Comparison of ENCODE assay signal across 13 cellular contexts in genomic region chr7:78607099-78607498, GRCh38.
DNase-seq lines count a peak whose midpoint lies in the region; ATAC-seq and TF ChIP-seq lines count a peak whose summit lies in the region.
"Had no signal": no experiment of that assay in that cellular context is flagged by ENCODE, and none has a peak within 500 bp of the region (broad histone marks: within the 10 kb centered on the region; RNA-seq: fewer than 3 reads in every experiment).

No MANE protein-coding gene starts in this region.

- no peaks in the 10 kb centered on the region for H3K23me2 ChIP-seq in H9 (ENCODE audit: insufficient read length, low read depth, low read length, poor library complexity, severe bottlenecking)

- H3K36me3 Mint-ChIP-seq in H9 (ENCODE audit: insufficient read depth in 1 of 3, low read depth in 3 of 3), result no peaks in the 10 kb centered on the region; a peak in 1 of 7 replicates
- no peaks in the 10 kb centered on the region for H3K36me3 Mint-ChIP-seq in CD8-positive, alpha-beta memory T cell
- H3K36me3 Mint-ChIP-seq: CD4-positive, CD25-positive, alpha-beta regulatory T cell; IgD-negative memory B cell; naive B cell had no signal

- H3K4me3 ChIP-seq in BE2C (ENCODE audit: low read depth, low read length) (no peak overlapping the region), iPS DF 6.9 (ENCODE audit: low read length) (no peak overlapping the region)
- H3K4me3 ChIP-seq in CD8-positive, alpha-beta memory T cell (ENCODE audit: low read length), result no peak overlapping the region
- H3K4me3 ChIP-seq: gastrocnemius medialis had no signal

- no peak overlapping the region for H3T11ph ChIP-seq in H9 (ENCODE audit: low read length)

- H3K9me3 ChIP-seq in BE2C (no peaks in the 10 kb centered on the region), H9 (ENCODE audit: control insufficient read depth, low read depth, low read length) (no peaks in the 10 kb centered on the region), iPS DF 6.9 (ENCODE audit: control insufficient read depth, insufficient read depth, low read length) (no peaks in the 10 kb centered on the region)
- no peaks in the 10 kb centered on the region for H3K9me3 ChIP-seq in CD8-positive, alpha-beta memory T cell (ENCODE audit: low read length)
- H3K9me3 ChIP-seq: gastrocnemius medialis had no signal

- H2BK12ac ChIP-seq in H9 (ENCODE audit: insufficient read length, low read depth, low read length), result no peak overlapping the region

- H2AK5ac ChIP-seq in H9 (ENCODE audit: insufficient read length, low read length), result no peak overlapping the region

- H3K27me3 ChIP-seq in BE2C (no peaks in the 10 kb centered on the region), H9 (ENCODE audit: insufficient read depth, low read length) (no peaks in the 10 kb centered on the region), iPS DF 6.9 (ENCODE audit: control insufficient read depth, insufficient read depth, low read length) (no peaks in the 10 kb centered on the region)
- no peaks in the 10 kb centered on the region for H3K27me3 ChIP-seq in CD8-positive, alpha-beta memory T cell (ENCODE audit: insufficient read depth, low read length, poor library complexity, severe bottlenecking)
- H3K27me3 ChIP-seq: gastrocnemius medialis had no signal

- H3K79me1 ChIP-seq in H9 (ENCODE audit: insufficient read depth, low read depth, low read length, poor library complexity, severe bottlenecking), result no peaks in the 10 kb centered on the region

- ATAC-seq in SK-N-SH treated with all-trans-retinoic acid at 6 μM for 48 hours, result peak; percentile 41; the same call in 1 of the 3 replicates
- no peak for ATAC-seq in HG02588 (IDR thresholded peaks at IDR 0.05; ENCODE audit: unreplicated experiment)
- no peak for ATAC-seq in GM18520 (IDR thresholded peaks at IDR 0.05; ENCODE audit: unreplicated experiment)
- ATAC-seq in GM18517 (IDR thresholded peaks at IDR 0.05; ENCODE audit: unreplicated experiment), result no peak
- ATAC-seq: gastrocnemius medialis had no signal

- H4K8ac ChIP-seq in H9 (replicated peaks; ENCODE audit: insufficient read length, low read depth, low read length), result no peak overlapping the region

- H3K4me3 Mint-ChIP-seq in H9, result no peak overlapping the region
- H3K4me3 Mint-ChIP-seq in CD8-positive, alpha-beta memory T cell, result no peak overlapping the region
- H3K4me3 Mint-ChIP-seq: CD4-positive, CD25-positive, alpha-beta regulatory T cell; IgD-negative memory B cell; naive B cell had no signal

- H4K20me1 ChIP-seq in H9 (ENCODE audit: control insufficient read depth, insufficient read depth, insufficient read length), result no peaks in the 10 kb centered on the region

- TF ChIP-seq CTCF in BE2C (IDR thresholded peaks at IDR 0.05; ENCODE audit: low read depth, low read length) (peak; percentile 37), H9 (conservative IDR thresholded peaks at IDR 0.05) (peak; percentile 71)

- H2BK5ac ChIP-seq in H9 (ENCODE audit: insufficient read length, low read length), result no peak overlapping the region

- no peak overlapping the region for H2BK20ac ChIP-seq in H9 (ENCODE audit: low read depth, low read length, poor library complexity, severe bottlenecking)

- H3K4me2 ChIP-seq in H9 (ENCODE audit: insufficient read depth, insufficient read length, low read length), result no peak overlapping the region

- no peaks in the 10 kb centered on the region for H3K27me3 Mint-ChIP-seq in H9 (ENCODE audit: low read depth)
- H3K27me3 Mint-ChIP-seq in CD8-positive, alpha-beta memory T cell, result no peaks in the 10 kb centered on the region
- H3K27me3 Mint-ChIP-seq: CD4-positive, CD25-positive, alpha-beta regulatory T cell; IgD-negative memory B cell; naive B cell had no signal

- no peaks in the 10 kb centered on the region for H3K79me2 ChIP-seq in H9 (ENCODE audit: insufficient read depth, low read length)

- no peak overlapping the region for H2BK120ac ChIP-seq in H9 (ENCODE audit: low read depth, low read length, poor library complexity, severe bottlenecking)

- no peak overlapping the region for H3K18ac ChIP-seq in H9 (ENCODE audit: insufficient read length, low read depth, low read length)

- CTCF ChIA-PET in CD8-positive, alpha-beta memory T cell (lab: Charles Lee), result no interaction called here

- H3K4ac ChIP-seq in H9 (ENCODE audit: low read depth, low read length), result no peak overlapping the region

- H3K56ac ChIP-seq in H9 (ENCODE audit: insufficient read length, low read depth, low read length), result no peak overlapping the region

- H3K9me3 Mint-ChIP-seq in H9, result no peaks in the 10 kb centered on the region
- peaks cover 2 to 5% (median 2%) of the 10 kb centered on the region in 5 donors for H3K9me3 Mint-ChIP-seq in CD8-positive, alpha-beta memory T cell
- H3K9me3 Mint-ChIP-seq: IgD-negative memory B cell had no signal

- peaks cover 0 to 10% of the 10 kb centered on the region in 2 experiments; a peak in 3 of 4 replicates for H3K4me1 Mint-ChIP-seq in H9
- no peaks in the 10 kb centered on the region for H3K4me1 Mint-ChIP-seq in CD8-positive, alpha-beta memory T cell
- H3K4me1 Mint-ChIP-seq: CD4-positive, CD25-positive, alpha-beta regulatory T cell; IgD-negative memory B cell; naive B cell had no signal

- H3K9ac ChIP-seq in H9 (ENCODE audit: extremely low read depth, insufficient read length, low read length), result no peak overlapping the region

- H2BK15ac ChIP-seq in H9 (ENCODE audit: low read depth, low read length), result no peak overlapping the region

- no peak overlapping the region for H4K91ac ChIP-seq in H9 (ENCODE audit: insufficient read length, low read depth, low read length)

- WGBS in H9 (ENCODE audit: extremely low coverage, insufficient read length, low lambda C conversion rate), result no CpG with 5 or more reads among the region's 5 CpGs
- no CpG with 5 or more reads among the region's 5 CpGs for WGBS in iPS DF 6.9 (ENCODE audit: insufficient coverage, insufficient read length)

- H3K27ac ChIP-seq in H9 (ENCODE audit: insufficient read length, low read depth, low read length), result no peak overlapping the region
- no peak overlapping the region for H3K27ac ChIP-seq in iPS DF 6.9 (ENCODE audit: low read length)
- no peak overlapping the region for H3K27ac ChIP-seq in CD8-positive, alpha-beta memory T cell (ENCODE audit: low read depth, low read length)
- H3K27ac ChIP-seq: gastrocnemius medialis had no signal

- H3K23ac ChIP-seq in H9 (ENCODE audit: insufficient read length, low read depth, low read length), result no peak overlapping the region

- POLR2A ChIA-PET in CD8-positive, alpha-beta memory T cell (lab: Charles Lee), result no interaction called here

- no peak overlapping the region for H3K14ac ChIP-seq in H9 (ENCODE audit: insufficient read depth, low read length)

- H3K36me3 ChIP-seq in BE2C (no peaks in the 10 kb centered on the region), iPS DF 6.9 (ENCODE audit: control insufficient read depth, insufficient read depth, low read length) (no peaks in the 10 kb centered on the region)
- H3K36me3 ChIP-seq in CD8-positive, alpha-beta memory T cell (ENCODE audit: insufficient read depth, low read length), result no peaks in the 10 kb centered on the region
- H3K36me3 ChIP-seq: gastrocnemius medialis had no signal

- H2AFZ ChIP-seq in H9 (ENCODE audit: low read length), result no peak overlapping the region

- no peak overlapping the region; a peak in 1 of 7 replicates for H3K27ac Mint-ChIP-seq in H9
- no peak overlapping the region for H3K27ac Mint-ChIP-seq in CD8-positive, alpha-beta memory T cell
- H3K27ac Mint-ChIP-seq: CD4-positive, CD25-positive, alpha-beta regulatory T cell; IgD-negative memory B cell; naive B cell had no signal

- no peak for DNase-seq in BE2C
- DNase-seq in H9, result peak; percentile 46
- DNase-seq in iPS DF 6.9 (ENCODE audit: low read depth, low spot score), result peak; percentile 35
- DNase-seq in CD8-positive, alpha-beta memory T cell, result no peak
- DNase-seq: activated CD4-positive, alpha-beta T cell treated with anti-CD3 and anti-CD28 coated beads, Interleukin-2, amount 50 U/mL, for 4 hours; CD4-positive, CD25-positive, alpha-beta regulatory T cell; gastrocnemius medialis; naive B cell had no signal

- H3K4me1 ChIP-seq in BE2C (no peaks in the 10 kb centered on the region), H9 (ENCODE audit: insufficient read depth, low read length) (no peaks in the 10 kb centered on the region), iPS DF 6.9 (ENCODE audit: control insufficient read depth, insufficient read depth, low read length) (no peaks in the 10 kb centered on the region)
- no peaks in the 10 kb centered on the region for H3K4me1 ChIP-seq in CD8-positive, alpha-beta memory T cell (ENCODE audit: insufficient read depth, low read length)
- H3K4me1 ChIP-seq: gastrocnemius medialis had no signal

- no peak overlapping the region for H4K5ac ChIP-seq in H9 (ENCODE audit: insufficient read length, low read depth, low read length)

TF ChIP-seq in SK-N-SH treated with all-trans-retinoic acid at 6 μM for 48 hours, 23 proteins besides CTCF, POLR2A, EP300 and RAD21 (continues in another document):
- TF ChIP-seq OSR1 (CRISPR knock-in tag; IDR thresholded peaks at IDR 0.05) (no peak), ARNTL (CRISPR knock-in tag; IDR thresholded peaks at IDR 0.05; ENCODE audit: borderline replicate concordance, low read depth) (no peak), GLIS3 (CRISPR knock-in tag; IDR thresholded peaks at IDR 0.05) (no peak), ZNF565 (CRISPR knock-in tag; conservative IDR thresholded peaks at IDR 0.05; ENCODE audit: low read depth) (no peak), TOX (CRISPR knock-in tag; IDR thresholded peaks at IDR 0.05; ENCODE audit: borderline replicate concordance) (no peak), TCF4 (CRISPR knock-in tag; IDR thresholded peaks at IDR 0.05; ENCODE audit: borderline replicate concordance) (no peak), ZNF8 (CRISPR knock-in tag; IDR thresholded peaks at IDR 0.05) (no peak), BACH2 (CRISPR knock-in tag; IDR thresholded peaks at IDR 0.05; ENCODE audit: borderline replicate concordance) (no peak), ZFP3 (CRISPR knock-in tag; IDR thresholded peaks at IDR 0.05) (no peak), ESRRG (CRISPR knock-in tag; IDR thresholded peaks at IDR 0.05) (no peak), PPARA (CRISPR knock-in tag; IDR thresholded peaks at IDR 0.05; ENCODE audit: borderline replicate concordance) (no peak), SNAI2 (CRISPR knock-in tag; IDR thresholded peaks at IDR 0.05) (no peak)
- TF ChIP-seq, protein P1, sequence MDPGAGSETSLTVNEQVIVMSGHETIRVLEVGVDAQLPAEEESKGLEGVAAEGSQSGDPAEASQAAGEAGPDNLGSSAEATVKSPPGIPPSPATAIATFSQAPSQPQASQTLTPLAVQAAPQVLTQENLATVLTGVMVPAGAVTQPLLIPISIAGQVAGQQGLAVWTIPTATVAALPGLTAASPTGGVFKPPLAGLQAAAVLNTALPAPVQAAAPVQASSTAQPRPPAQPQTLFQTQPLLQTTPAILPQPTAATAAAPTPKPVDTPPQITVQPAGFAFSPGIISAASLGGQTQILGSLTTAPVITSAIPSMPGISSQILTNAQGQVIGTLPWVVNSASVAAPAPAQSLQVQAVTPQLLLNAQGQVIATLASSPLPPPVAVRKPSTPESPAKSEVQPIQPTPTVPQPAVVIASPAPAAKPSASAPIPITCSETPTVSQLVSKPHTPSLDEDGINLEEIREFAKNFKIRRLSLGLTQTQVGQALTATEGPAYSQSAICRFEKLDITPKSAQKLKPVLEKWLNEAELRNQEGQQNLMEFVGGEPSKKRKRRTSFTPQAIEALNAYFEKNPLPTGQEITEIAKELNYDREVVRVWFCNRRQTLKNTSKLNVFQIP (CRISPR knock-in tag; IDR thresholded peaks at IDR 0.05; ENCODE audit: borderline replicate concordance, low read depth), result no peak

Comparison
In these comparisons a context has a peak if more than half of its experiments do, and no peak if none do; other contexts are left out.
1. DNase-seq: peak in H9 (single experiment) and iPS DF 6.9 (single experiment); none in BE2C (single experiment) and CD8-positive, alpha-beta memory T cell (0 of 5).